ENCODE assay signal across 2 cellular contexts in the genomic region with DNA sequence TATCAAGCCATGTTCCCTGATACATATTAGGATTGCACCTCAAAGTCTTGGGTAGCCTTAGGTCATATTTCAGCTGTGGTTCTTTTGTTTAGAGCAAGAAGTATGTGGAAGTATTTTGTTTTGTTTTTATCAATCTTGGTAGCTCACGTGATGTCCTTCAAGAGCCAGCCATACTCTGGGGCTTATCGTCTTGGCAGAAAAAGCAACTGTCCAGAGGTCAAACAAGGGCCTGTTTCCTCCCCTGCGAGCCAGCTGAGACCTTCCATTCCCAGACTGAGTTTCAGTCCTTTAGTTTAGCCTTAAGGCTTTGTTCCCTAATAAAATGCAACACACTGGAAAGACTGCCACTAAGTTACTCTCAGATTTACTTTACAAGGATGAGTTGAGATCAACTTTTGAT.
TF ChIP-seq lines count a peak whose summit lies in the region.

No MANE protein-coding gene starts in this region.

TF ChIP-seq in liver, 16 proteins besides CTCF, POLR2A, EP300 and RAD21 (continued from another document):
- TF ChIP-seq, protein P1, sequence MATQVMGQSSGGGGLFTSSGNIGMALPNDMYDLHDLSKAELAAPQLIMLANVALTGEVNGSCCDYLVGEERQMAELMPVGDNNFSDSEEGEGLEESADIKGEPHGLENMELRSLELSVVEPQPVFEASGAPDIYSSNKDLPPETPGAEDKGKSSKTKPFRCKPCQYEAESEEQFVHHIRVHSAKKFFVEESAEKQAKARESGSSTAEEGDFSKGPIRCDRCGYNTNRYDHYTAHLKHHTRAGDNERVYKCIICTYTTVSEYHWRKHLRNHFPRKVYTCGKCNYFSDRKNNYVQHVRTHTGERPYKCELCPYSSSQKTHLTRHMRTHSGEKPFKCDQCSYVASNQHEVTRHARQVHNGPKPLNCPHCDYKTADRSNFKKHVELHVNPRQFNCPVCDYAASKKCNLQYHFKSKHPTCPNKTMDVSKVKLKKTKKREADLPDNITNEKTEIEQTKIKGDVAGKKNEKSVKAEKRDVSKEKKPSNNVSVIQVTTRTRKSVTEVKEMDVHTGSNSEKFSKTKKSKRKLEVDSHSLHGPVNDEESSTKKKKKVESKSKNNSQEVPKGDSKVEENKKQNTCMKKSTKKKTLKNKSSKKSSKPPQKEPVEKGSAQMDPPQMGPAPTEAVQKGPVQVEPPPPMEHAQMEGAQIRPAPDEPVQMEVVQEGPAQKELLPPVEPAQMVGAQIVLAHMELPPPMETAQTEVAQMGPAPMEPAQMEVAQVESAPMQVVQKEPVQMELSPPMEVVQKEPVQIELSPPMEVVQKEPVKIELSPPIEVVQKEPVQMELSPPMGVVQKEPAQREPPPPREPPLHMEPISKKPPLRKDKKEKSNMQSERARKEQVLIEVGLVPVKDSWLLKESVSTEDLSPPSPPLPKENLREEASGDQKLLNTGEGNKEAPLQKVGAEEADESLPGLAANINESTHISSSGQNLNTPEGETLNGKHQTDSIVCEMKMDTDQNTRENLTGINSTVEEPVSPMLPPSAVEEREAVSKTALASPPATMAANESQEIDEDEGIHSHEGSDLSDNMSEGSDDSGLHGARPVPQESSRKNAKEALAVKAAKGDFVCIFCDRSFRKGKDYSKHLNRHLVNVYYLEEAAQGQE (IDR thresholded peaks at IDR 0.05), result no peak
- TF ChIP-seq HNF4G (IDR thresholded peaks at IDR 0.05) (no peak), JUND (IDR thresholded peaks at IDR 0.05) (no peak), RXRA (IDR thresholded peaks at IDR 0.05) (peak; percentile 58 to 62)
- TF ChIP-seq, protein P2, sequence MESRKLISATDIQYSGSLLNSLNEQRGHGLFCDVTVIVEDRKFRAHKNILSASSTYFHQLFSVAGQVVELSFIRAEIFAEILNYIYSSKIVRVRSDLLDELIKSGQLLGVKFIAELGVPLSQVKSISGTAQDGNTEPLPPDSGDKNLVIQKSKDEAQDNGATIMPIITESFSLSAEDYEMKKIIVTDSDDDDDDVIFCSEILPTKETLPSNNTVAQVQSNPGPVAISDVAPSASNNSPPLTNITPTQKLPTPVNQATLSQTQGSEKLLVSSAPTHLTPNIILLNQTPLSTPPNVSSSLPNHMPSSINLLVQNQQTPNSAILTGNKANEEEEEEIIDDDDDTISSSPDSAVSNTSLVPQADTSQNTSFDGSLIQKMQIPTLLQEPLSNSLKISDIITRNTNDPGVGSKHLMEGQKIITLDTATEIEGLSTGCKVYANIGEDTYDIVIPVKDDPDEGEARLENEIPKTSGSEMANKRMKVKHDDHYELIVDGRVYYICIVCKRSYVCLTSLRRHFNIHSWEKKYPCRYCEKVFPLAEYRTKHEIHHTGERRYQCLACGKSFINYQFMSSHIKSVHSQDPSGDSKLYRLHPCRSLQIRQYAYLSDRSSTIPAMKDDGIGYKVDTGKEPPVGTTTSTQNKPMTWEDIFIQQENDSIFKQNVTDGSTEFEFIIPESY (IDR thresholded peaks at IDR 0.05), result no peak

TF ChIP-seq in HepG2, 621 proteins besides CTCF, POLR2A, EP300 and RAD21 (continued from another document):
- TF ChIP-seq, protein P3, sequence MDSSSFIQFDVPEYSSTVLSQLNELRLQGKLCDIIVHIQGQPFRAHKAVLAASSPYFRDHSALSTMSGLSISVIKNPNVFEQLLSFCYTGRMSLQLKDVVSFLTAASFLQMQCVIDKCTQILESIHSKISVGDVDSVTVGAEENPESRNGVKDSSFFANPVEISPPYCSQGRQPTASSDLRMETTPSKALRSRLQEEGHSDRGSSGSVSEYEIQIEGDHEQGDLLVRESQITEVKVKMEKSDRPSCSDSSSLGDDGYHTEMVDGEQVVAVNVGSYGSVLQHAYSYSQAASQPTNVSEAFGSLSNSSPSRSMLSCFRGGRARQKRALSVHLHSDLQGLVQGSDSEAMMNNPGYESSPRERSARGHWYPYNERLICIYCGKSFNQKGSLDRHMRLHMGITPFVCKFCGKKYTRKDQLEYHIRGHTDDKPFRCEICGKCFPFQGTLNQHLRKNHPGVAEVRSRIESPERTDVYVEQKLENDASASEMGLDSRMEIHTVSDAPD (CRISPR knock-in tag; IDR thresholded peaks at IDR 0.05), result no peak
- TF ChIP-seq ZNF660 (CRISPR knock-in tag; IDR thresholded peaks at IDR 0.05; ENCODE audit: borderline replicate concordance, low read depth) (no peak), SNRNP70 (IDR thresholded peaks at IDR 0.05; ENCODE audit: low read depth, low read length) (no peak), NFRKB (IDR thresholded peaks at IDR 0.05) (no peak), ZNF749 (CRISPR knock-in tag; IDR thresholded peaks at IDR 0.05; ENCODE audit: borderline replicate concordance) (no peak), MTF1 (CRISPR knock-in tag; IDR thresholded peaks at IDR 0.05) (no peak), ZNF326 (CRISPR knock-in tag; IDR thresholded peaks at IDR 0.05; ENCODE audit: borderline replicate concordance) (no peak)
- TF ChIP-seq, protein P4, sequence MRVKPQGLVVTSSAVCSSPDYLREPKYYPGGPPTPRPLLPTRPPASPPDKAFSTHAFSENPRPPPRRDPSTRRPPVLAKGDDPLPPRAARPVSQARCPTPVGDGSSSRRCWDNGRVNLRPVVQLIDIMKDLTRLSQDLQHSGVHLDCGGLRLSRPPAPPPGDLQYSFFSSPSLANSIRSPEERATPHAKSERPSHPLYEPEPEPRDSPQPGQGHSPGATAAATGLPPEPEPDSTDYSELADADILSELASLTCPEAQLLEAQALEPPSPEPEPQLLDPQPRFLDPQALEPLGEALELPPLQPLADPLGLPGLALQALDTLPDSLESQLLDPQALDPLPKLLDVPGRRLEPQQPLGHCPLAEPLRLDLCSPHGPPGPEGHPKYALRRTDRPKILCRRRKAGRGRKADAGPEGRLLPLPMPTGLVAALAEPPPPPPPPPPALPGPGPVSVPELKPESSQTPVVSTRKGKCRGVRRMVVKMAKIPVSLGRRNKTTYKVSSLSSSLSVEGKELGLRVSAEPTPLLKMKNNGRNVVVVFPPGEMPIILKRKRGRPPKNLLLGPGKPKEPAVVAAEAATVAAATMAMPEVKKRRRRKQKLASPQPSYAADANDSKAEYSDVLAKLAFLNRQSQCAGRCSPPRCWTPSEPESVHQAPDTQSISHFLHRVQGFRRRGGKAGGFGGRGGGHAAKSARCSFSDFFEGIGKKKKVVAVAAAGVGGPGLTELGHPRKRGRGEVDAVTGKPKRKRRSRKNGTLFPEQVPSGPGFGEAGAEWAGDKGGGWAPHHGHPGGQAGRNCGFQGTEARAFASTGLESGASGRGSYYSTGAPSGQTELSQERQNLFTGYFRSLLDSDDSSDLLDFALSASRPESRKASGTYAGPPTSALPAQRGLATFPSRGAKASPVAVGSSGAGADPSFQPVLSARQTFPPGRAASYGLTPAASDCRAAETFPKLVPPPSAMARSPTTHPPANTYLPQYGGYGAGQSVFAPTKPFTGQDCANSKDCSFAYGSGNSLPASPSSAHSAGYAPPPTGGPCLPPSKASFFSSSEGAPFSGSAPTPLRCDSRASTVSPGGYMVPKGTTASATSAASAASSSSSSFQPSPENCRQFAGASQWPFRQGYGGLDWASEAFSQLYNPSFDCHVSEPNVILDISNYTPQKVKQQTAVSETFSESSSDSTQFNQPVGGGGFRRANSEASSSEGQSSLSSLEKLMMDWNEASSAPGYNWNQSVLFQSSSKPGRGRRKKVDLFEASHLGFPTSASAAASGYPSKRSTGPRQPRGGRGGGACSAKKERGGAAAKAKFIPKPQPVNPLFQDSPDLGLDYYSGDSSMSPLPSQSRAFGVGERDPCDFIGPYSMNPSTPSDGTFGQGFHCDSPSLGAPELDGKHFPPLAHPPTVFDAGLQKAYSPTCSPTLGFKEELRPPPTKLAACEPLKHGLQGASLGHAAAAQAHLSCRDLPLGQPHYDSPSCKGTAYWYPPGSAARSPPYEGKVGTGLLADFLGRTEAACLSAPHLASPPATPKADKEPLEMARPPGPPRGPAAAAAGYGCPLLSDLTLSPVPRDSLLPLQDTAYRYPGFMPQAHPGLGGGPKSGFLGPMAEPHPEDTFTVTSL (CRISPR knock-in tag; IDR thresholded peaks at IDR 0.05; ENCODE audit: borderline replicate concordance), result no peak
